In the genomic region with DNA sequence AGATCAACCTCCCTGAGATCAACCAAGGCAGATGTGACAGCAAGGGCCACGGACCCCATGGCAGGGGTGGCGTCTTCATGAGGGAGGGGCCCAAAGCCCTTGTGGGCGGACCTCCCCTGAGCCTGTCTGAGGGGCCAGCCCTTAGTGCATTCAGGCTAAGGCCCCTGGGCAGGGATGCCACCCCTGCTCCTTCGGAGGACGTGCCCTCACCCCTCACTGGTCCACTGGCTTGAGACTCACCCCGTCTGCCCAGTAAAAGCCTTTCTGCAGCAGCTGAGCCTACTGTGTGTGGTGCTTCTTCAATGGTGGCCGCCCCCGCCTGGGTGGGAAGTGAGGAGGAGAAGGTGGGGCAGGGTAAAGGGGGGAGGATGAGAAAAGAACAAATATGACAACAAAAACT, we compare ENCODE assay signal across 1 cellular context.
TF ChIP-seq lines count a peak whose summit lies in the region.

No MANE protein-coding gene starts in this region.

TF ChIP-seq in HepG2, 621 proteins besides CTCF, POLR2A, EP300 and RAD21:
- 0 out of 2 replicates have a peak, but pooled peaks have one; percentile 14 for TF ChIP-seq MEF2D (CRISPR knock-in tag; IDR thresholded peaks at IDR 0.05)
- TF ChIP-seq ZNF557 (CRISPR knock-in tag; IDR thresholded peaks at IDR 0.05) = no peak
- peak; percentile 68 for TF ChIP-seq AGO1 (IDR thresholded peaks at IDR 0.05; ENCODE audit: low read depth, low read length, poor library complexity, severe bottlenecking)
- TF ChIP-seq, protein P1, sequence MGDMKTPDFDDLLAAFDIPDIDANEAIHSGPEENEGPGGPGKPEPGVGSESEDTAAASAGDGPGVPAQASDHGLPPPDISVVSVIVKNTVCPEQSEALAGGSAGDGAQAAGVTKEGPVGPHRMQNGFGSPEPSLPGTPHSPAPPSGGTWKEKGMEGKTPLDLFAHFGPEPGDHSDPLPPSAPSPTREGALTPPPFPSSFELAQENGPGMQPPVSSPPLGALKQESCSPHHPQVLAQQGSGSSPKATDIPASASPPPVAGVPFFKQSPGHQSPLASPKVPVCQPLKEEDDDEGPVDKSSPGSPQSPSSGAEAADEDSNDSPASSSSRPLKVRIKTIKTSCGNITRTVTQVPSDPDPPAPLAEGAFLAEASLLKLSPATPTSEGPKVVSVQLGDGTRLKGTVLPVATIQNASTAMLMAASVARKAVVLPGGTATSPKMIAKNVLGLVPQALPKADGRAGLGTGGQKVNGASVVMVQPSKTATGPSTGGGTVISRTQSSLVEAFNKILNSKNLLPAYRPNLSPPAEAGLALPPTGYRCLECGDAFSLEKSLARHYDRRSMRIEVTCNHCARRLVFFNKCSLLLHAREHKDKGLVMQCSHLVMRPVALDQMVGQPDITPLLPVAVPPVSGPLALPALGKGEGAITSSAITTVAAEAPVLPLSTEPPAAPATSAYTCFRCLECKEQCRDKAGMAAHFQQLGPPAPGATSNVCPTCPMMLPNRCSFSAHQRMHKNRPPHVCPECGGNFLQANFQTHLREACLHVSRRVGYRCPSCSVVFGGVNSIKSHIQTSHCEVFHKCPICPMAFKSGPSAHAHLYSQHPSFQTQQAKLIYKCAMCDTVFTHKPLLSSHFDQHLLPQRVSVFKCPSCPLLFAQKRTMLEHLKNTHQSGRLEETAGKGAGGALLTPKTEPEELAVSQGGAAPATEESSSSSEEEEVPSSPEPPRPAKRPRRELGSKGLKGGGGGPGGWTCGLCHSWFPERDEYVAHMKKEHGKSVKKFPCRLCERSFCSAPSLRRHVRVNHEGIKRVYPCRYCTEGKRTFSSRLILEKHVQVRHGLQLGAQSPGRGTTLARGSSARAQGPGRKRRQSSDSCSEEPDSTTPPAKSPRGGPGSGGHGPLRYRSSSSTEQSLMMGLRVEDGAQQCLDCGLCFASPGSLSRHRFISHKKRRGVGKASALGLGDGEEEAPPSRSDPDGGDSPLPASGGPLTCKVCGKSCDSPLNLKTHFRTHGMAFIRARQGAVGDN (CRISPR knock-in tag; IDR thresholded peaks at IDR 0.05) = peak; percentile 55
- TF ChIP-seq GATA4 (IDR thresholded peaks at IDR 0.05; ENCODE audit: borderline replicate concordance, low read depth) = peak; percentile 19; the same call in 1 of the 2 replicates
- TF ChIP-seq, protein P2, sequence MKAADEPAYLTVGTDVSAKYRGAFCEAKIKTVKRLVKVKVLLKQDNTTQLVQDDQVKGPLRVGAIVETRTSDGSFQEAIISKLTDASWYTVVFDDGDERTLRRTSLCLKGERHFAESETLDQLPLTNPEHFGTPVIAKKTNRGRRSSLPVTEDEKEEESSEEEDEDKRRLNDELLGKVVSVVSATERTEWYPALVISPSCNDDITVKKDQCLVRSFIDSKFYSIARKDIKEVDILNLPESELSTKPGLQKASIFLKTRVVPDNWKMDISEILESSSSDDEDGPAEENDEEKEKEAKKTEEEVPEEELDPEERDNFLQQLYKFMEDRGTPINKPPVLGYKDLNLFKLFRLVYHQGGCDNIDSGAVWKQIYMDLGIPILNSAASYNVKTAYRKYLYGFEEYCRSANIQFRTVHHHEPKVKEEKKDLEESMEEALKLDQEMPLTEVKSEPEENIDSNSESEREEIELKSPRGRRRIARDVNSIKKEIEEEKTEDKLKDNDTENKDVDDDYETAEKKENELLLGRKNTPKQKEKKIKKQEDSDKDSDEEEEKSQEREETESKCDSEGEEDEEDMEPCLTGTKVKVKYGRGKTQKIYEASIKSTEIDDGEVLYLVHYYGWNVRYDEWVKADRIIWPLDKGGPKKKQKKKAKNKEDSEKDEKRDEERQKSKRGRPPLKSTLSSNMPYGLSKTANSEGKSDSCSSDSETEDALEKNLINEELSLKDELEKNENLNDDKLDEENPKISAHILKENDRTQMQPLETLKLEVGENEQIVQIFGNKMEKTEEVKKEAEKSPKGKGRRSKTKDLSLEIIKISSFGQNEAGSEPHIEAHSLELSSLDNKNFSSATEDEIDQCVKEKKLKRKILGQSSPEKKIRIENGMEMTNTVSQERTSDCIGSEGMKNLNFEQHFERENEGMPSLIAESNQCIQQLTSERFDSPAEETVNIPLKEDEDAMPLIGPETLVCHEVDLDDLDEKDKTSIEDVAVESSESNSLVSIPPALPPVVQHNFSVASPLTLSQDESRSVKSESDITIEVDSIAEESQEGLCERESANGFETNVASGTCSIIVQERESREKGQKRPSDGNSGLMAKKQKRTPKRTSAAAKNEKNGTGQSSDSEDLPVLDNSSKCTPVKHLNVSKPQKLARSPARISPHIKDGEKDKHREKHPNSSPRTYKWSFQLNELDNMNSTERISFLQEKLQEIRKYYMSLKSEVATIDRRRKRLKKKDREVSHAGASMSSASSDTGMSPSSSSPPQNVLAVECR (CRISPR knock-in tag; IDR thresholded peaks at IDR 0.05; ENCODE audit: borderline replicate concordance) = peak; percentile 24; the same call in 1 of the 2 replicates
- TF ChIP-seq ZNF451 (CRISPR knock-in tag; IDR thresholded peaks at IDR 0.05) = no peak
- TF ChIP-seq, protein P3, sequence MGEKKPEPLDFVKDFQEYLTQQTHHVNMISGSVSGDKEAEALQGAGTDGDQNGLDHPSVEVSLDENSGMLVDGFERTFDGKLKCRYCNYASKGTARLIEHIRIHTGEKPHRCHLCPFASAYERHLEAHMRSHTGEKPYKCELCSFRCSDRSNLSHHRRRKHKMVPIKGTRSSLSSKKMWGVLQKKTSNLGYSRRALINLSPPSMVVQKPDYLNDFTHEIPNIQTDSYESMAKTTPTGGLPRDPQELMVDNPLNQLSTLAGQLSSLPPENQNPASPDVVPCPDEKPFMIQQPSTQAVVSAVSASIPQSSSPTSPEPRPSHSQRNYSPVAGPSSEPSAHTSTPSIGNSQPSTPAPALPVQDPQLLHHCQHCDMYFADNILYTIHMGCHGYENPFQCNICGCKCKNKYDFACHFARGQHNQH (CRISPR knock-in tag; IDR thresholded peaks at IDR 0.05) = 0 out of 2 replicates have a peak, but pooled peaks have one; percentile 16
- TF ChIP-seq, protein P4, sequence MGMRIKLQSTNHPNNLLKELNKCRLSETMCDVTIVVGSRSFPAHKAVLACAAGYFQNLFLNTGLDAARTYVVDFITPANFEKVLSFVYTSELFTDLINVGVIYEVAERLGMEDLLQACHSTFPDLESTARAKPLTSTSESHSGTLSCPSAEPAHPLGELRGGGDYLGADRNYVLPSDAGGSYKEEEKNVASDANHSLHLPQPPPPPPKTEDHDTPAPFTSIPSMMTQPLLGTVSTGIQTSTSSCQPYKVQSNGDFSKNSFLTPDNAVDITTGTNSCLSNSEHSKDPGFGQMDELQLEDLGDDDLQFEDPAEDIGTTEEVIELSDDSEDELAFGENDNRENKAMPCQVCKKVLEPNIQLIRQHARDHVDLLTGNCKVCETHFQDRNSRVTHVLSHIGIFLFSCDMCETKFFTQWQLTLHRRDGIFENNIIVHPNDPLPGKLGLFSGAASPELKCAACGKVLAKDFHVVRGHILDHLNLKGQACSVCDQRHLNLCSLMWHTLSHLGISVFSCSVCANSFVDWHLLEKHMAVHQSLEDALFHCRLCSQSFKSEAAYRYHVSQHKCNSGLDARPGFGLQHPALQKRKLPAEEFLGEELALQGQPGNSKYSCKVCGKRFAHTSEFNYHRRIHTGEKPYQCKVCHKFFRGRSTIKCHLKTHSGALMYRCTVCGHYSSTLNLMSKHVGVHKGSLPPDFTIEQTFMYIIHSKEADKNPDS (CRISPR knock-in tag; IDR thresholded peaks at IDR 0.05) = 0 out of 2 replicates have a peak, but pooled peaks have one; percentile 57
- TF ChIP-seq, protein P5, sequence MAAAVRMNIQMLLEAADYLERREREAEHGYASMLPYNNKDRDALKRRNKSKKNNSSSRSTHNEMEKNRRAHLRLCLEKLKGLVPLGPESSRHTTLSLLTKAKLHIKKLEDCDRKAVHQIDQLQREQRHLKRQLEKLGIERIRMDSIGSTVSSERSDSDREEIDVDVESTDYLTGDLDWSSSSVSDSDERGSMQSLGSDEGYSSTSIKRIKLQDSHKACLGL (CRISPR knock-in tag; IDR thresholded peaks at IDR 0.05) = no peak
- TF ChIP-seq NRL (CRISPR knock-in tag; IDR thresholded peaks at IDR 0.05; ENCODE audit: borderline replicate concordance) = no peak
- TF ChIP-seq ZNF607 (CRISPR knock-in tag; IDR thresholded peaks at IDR 0.05; ENCODE audit: borderline replicate concordance) = peak; percentile 64
- TF ChIP-seq, protein P6, sequence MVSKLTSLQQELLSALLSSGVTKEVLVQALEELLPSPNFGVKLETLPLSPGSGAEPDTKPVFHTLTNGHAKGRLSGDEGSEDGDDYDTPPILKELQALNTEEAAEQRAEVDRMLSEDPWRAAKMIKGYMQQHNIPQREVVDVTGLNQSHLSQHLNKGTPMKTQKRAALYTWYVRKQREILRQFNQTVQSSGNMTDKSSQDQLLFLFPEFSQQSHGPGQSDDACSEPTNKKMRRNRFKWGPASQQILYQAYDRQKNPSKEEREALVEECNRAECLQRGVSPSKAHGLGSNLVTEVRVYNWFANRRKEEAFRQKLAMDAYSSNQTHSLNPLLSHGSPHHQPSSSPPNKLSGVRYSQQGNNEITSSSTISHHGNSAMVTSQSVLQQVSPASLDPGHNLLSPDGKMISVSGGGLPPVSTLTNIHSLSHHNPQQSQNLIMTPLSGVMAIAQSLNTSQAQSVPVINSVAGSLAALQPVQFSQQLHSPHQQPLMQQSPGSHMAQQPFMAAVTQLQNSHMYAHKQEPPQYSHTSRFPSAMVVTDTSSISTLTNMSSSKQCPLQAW (CRISPR knock-in tag; IDR thresholded peaks at IDR 0.05) = peak; percentile 78; the same call in 1 of the 2 replicates
- TF ChIP-seq ZNF878 (CRISPR knock-in tag; IDR thresholded peaks at IDR 0.05) = peak; percentile 67; the same call in 1 of the 2 replicates
- TF ChIP-seq TARDBP (CRISPR knock-in tag; IDR thresholded peaks at IDR 0.05) = peak; percentile 67; the same call in 1 of the 2 replicates
- TF ChIP-seq KLF13 (CRISPR knock-in tag; IDR thresholded peaks at IDR 0.05) = no peak
- peak; percentile 92 for TF ChIP-seq ZC3H13 (CRISPR knock-in tag; IDR thresholded peaks at IDR 0.05)
- 0 out of 2 replicates have a peak, but pooled peaks have one; percentile 38 for TF ChIP-seq ZKSCAN8 (CRISPR knock-in tag; IDR thresholded peaks at IDR 0.05; ENCODE audit: borderline replicate concordance)
- 0 out of 2 replicates have a peak, but pooled peaks have one; percentile 23 for TF ChIP-seq SNAPC2 (CRISPR knock-in tag; IDR thresholded peaks at IDR 0.05)
- TF ChIP-seq ZNF563 (CRISPR knock-in tag; IDR thresholded peaks at IDR 0.05) = peak; percentile 38; the same call in 1 of the 2 replicates
- TF ChIP-seq RBM22 (optimal IDR thresholded peaks at IDR 0.05; ENCODE audit: low read length) = peak; percentile 34
- TF ChIP-seq, protein P7, sequence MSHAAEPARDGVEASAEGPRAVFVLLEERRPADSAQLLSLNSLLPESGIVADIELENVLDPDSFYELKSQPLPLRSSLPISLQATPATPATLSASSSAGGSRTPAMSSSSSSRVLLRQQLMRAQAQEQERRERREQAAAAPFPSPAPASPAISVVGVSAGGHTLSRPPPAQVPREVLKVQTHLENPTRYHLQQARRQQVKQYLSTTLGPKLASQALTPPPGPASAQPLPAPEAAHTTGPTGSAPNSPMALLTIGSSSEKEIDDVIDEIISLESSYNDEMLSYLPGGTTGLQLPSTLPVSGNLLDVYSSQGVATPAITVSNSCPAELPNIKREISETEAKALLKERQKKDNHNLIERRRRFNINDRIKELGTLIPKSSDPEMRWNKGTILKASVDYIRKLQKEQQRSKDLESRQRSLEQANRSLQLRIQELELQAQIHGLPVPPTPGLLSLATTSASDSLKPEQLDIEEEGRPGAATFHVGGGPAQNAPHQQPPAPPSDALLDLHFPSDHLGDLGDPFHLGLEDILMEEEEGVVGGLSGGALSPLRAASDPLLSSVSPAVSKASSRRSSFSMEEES (CRISPR knock-in tag; IDR thresholded peaks at IDR 0.05) = 0 out of 2 replicates have a peak, but pooled peaks have one; percentile 25
- 0 out of 2 replicates have a peak, but pooled peaks have one; percentile 18 for TF ChIP-seq ZNF501 (CRISPR knock-in tag; IDR thresholded peaks at IDR 0.05)
- TF ChIP-seq, protein P8, sequence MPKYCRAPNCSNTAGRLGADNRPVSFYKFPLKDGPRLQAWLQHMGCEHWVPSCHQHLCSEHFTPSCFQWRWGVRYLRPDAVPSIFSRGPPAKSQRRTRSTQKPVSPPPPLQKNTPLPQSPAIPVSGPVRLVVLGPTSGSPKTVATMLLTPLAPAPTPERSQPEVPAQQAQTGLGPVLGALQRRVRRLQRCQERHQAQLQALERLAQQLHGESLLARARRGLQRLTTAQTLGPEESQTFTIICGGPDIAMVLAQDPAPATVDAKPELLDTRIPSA (CRISPR knock-in tag; IDR thresholded peaks at IDR 0.05; ENCODE audit: borderline replicate concordance) = 0 out of 2 replicates have a peak, but pooled peaks have one; percentile 31
- no peak for TF ChIP-seq EEA1 (CRISPR knock-in tag; IDR thresholded peaks at IDR 0.05; ENCODE audit: borderline replicate concordance)
- TF ChIP-seq, protein P9, sequence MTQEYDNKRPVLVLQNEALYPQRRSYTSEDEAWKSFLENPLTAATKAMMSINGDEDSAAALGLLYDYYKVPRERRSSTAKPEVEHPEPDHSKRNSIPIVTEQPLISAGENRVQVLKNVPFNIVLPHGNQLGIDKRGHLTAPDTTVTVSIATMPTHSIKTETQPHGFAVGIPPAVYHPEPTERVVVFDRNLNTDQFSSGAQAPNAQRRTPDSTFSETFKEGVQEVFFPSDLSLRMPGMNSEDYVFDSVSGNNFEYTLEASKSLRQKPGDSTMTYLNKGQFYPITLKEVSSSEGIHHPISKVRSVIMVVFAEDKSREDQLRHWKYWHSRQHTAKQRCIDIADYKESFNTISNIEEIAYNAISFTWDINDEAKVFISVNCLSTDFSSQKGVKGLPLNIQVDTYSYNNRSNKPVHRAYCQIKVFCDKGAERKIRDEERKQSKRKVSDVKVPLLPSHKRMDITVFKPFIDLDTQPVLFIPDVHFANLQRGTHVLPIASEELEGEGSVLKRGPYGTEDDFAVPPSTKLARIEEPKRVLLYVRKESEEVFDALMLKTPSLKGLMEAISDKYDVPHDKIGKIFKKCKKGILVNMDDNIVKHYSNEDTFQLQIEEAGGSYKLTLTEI (CRISPR knock-in tag; conservative IDR thresholded peaks at IDR 0.05) = no peak
- TF ChIP-seq ZSCAN29 (CRISPR knock-in tag; conservative IDR thresholded peaks at IDR 0.05) = peak; percentile 20; the same call in 1 of the 2 replicates
- peak; percentile 21 for TF ChIP-seq AGO2 (optimal IDR thresholded peaks at IDR 0.05; ENCODE audit: low read depth, low read length)
